In the genomic region with DNA sequence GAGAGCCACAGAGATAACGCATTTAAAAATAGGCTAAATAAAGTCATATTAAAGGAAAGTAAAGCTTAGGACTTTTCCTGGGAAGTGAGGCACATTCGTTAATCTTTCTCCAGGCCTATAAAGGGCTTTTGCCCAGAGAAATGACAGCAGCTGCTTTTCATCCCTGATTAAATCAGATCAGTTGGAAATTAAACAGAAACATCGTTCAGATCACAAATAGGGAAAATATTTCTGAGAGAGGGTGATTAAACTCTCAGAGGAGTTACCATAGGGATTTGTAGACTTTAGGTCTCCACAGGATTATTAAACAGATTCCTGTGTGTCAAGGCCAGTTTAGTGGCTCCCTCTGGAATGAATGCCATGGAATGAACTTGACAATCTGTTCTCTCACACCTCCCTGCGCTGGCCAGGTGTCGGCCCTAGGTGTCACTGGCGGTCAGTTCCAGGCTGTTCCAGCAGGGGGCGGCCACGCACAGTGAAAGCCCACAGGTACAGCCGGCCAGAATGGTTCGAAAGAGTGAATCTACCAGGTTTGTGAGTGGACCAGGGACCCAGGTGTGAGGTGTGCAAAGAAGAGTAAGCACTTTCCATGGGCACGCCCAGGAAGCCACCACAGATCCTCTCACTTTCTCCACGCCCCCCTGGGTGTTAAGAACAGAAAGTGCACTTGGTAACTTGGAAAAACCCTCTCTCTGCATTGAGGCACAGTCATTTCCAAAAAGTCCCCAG, we compare ENCODE assay signal across 8 cellular contexts.
DNase-seq lines count a peak whose midpoint lies in the region; ATAC-seq and TF ChIP-seq lines count a peak whose summit lies in the region.

No MANE protein-coding gene starts in this region.

- H3K4me3 ChIP-seq in mammary epithelial cell (replicated peaks in 1 of 3; ENCODE audit: insufficient read depth in 1 of 3, low read depth in 2 of 3, low read length in 3 of 3) = no peak overlapping the region
- H3K4me3 ChIP-seq in kidney epithelial cell (ENCODE audit: low read depth, low read length) = no peak overlapping the region

- no peaks in the 10 kb centered on the region for H3K79me2 ChIP-seq in mammary epithelial cell (ENCODE audit: insufficient read depth, low read length)

- H3K27me3 ChIP-seq in mammary epithelial cell (ENCODE audit: insufficient read depth, low read length) (no peaks in the 10 kb centered on the region), kidney epithelial cell (ENCODE audit: control insufficient read depth, insufficient read depth, low read length) (no peaks in the 10 kb centered on the region)

- POLR2A ChIA-PET in activated B cell treated with CpG ODN at 0.5 μM for 24 hours (lab: Charles Lee) = no interaction called here

- H3K4me1 Mint-ChIP-seq in activated B cell treated with CpG ODN at 0.5 μM for 24 hours = no peaks in the 10 kb centered on the region

- no peak overlapping the region for H3K27ac Mint-ChIP-seq in activated B cell treated with CpG ODN at 0.5 μM for 24 hours

- no peak overlapping the region for H3K4me3 Mint-ChIP-seq in activated B cell treated with CpG ODN at 0.5 μM for 24 hours

- WGBS in mammary epithelial cell (ENCODE audit: low coverage, missing lambda C conversion rate) = 18% methylated on average over 12 of the region's 12 CpGs

- intact Hi-C loops in activated B cell treated with CpG ODN at 0.5 μM for 24 hours (cut with micrococcal nuclease) (loop anchor here (2.0 kb wide), 1 partner anchor 763 kb away; a partner anchor contains a TSS), mammary epithelial cell (cut with micrococcal nuclease) (loop anchor here (1.0 to 5.0 kb wide), 7 partner anchors 109 to 940 kb away; no protein-coding TSS in a partner anchor)

- in situ Hi-C loops in GM13977 (cut with MboI; ENCODE audit: low pct_unique_long_range_greater_than_20kb, low sequenced_read_pairs, unreplicated experiment) = no loop called here
- in situ Hi-C loops in mammary epithelial cell (cut with MboI; ENCODE audit: low sequenced_read_pairs in 2 of 2) = loop anchor here in 1 of 2 donors (5.0 to 25.0 kb wide), 2 partner anchors 345 to 765 kb away; a partner anchor contains a TSS

- peaks cover 7% of the 10 kb centered on the region for H3K27me3 Mint-ChIP-seq in activated B cell treated with CpG ODN at 0.5 μM for 24 hours

- dilution Hi-C loops in mammary epithelial cell (cut with HindIII; ENCODE audit: low sequenced_read_pairs) = loop anchor here (5.0 to 10.0 kb wide), 3 partner anchors 105 to 755 kb away; no protein-coding TSS in a partner anchor

- H3K36me3 ChIP-seq in mammary epithelial cell (ENCODE audit: insufficient read depth, low read length) (no peaks in the 10 kb centered on the region), kidney epithelial cell (ENCODE audit: control insufficient read depth, insufficient read depth, low read length) (no peaks in the 10 kb centered on the region)

- DNase-seq in GM13977 (ENCODE audit: low spot score) (peak; percentile 72), NCI-H1930 (lab: John Stamatoyannopoulos, UW) (peak; percentile 16 to 41), activated B cell treated with CpG ODN at 0.5 μM for 24 hours (peak; percentile 56), mammary epithelial cell (peak; percentile 81), kidney epithelial cell (ENCODE audit: low read depth) (peak; percentile 29)
- DNase-seq in stimulated activated CD4-positive, alpha-beta T cell treated with anti-CD3 and anti-CD28 coated beads, Interleukin-2, amount 100 ng/mL, for 4 hours (ENCODE audit: low read depth) = peak; percentile 64

- CTCF ChIA-PET in activated B cell treated with CpG ODN at 0.5 μM for 24 hours (lab: Charles Lee) (interaction anchor here (1.9 kb wide), 1 partner anchor 939 kb away, joined by 5 read pairs; no protein-coding TSS in a partner anchor), mammary epithelial cell (lab: Charles Lee; ENCODE audit: low non-redundant PET) (interaction anchor here (0.6 to 1.3 kb wide), 2 partner anchors 21 to 110 kb away, joined by 3 to 5 read pairs; no protein-coding TSS in a partner anchor)

- no TSS peak for BruUV-seq in mammary epithelial cell (replicated peaks; lab: Mats Ljungman, UMichigan)

- no peak overlapping the region for H3K4me2 ChIP-seq in mammary epithelial cell (ENCODE audit: insufficient read depth, low read depth, low read length)

- peak; percentile 70 for ATAC-seq in HG02840 (IDR thresholded peaks at IDR 0.05; ENCODE audit: low FRiP score, unreplicated experiment)
- peak; percentile 65 for ATAC-seq in activated B cell treated with CpG ODN at 0.5 μM for 24 hours (ENCODE audit: low read depth)

- no peak overlapping the region for H2AFZ ChIP-seq in mammary epithelial cell (ENCODE audit: low read depth, low read length)

- no peaks in the 10 kb centered on the region for H3K9me3 ChIP-seq in mammary epithelial cell (replicated peaks; ENCODE audit: insufficient read depth, low read length)

- H3K9ac ChIP-seq in mammary epithelial cell (ENCODE audit: insufficient read depth, low read length) = no peak overlapping the region

- H3K4me1 ChIP-seq in mammary epithelial cell (ENCODE audit: insufficient read depth, low read length) = peaks cover 6% of the 10 kb centered on the region

- H3K27ac ChIP-seq in 22Rv1 (no peak overlapping the region), mammary epithelial cell (ENCODE audit: insufficient read depth, low read depth, low read length) (no peak overlapping the region)

- H3K9me3 Mint-ChIP-seq in activated B cell treated with CpG ODN at 0.5 μM for 24 hours = peaks cover 2% of the 10 kb centered on the region

- peak; percentile 98 for TF ChIP-seq CTCF in 22Rv1 (IDR thresholded peaks at IDR 0.05)
- peak; percentile 100 for TF ChIP-seq CTCF in GM13977 (IDR thresholded peaks at IDR 0.05; ENCODE audit: extremely low read depth, insufficient read depth, missing control alignments)
- TF ChIP-seq CTCF in activated B cell treated with CpG ODN at 0.5 μM for 24 hours (IDR thresholded peaks at IDR 0.05) = peak; percentile 75
- TF ChIP-seq CTCF in mammary epithelial cell (conservative IDR thresholded peaks at IDR 0.05 in 1 of 2, IDR thresholded peaks at IDR 0.05 in 1 of 2; ENCODE audit: extremely low read depth in 1 of 2, insufficient read depth in 1 of 2, low read depth in 1 of 2, low read length in 2 of 2) = peak; percentile 99 to 100
- peak; percentile 100 for TF ChIP-seq CTCF in kidney epithelial cell (IDR thresholded peaks at IDR 0.05; ENCODE audit: insufficient read depth, low read length, poor library complexity, severe bottlenecking)

- H4K20me1 ChIP-seq in mammary epithelial cell (ENCODE audit: insufficient read depth, low read length) = no peaks in the 10 kb centered on the region

- no peaks in the 10 kb centered on the region for H3K36me3 Mint-ChIP-seq in activated B cell treated with CpG ODN at 0.5 μM for 24 hours (ENCODE audit: low read depth)

Comparison
In these comparisons a context has a peak if more than half of its experiments do, and no peak if none do; other contexts are left out.
1. DNase-seq: peak in every context shown above with its lines; median percentile 81 in mammary epithelial cell; 72 in GM13977; 64 in stimulated activated CD4-positive, alpha-beta T cell treated with anti-CD3 and anti-CD28 coated beads, Interleukin-2, amount 100 ng/mL, for 4 hours; 56 in activated B cell treated with CpG ODN at 0.5 μM for 24 hours; 29 in kidney epithelial cell; 28 in NCI-H1930.